Comparison of ENCODE assay signal across 11 cellular contexts in genomic region chr3:178203152-178203551, GRCh38.
DNase-seq lines count a peak whose midpoint lies in the region; ATAC-seq, FAIRE-seq and TF ChIP-seq lines count a peak whose summit lies in the region.
"Had no signal": no experiment of that assay in that cellular context is flagged by ENCODE, and none has a peak within 500 bp of the region (broad histone marks: within the 10 kb centered on the region; RNA-seq: fewer than 3 reads in every experiment).

No MANE protein-coding gene starts in this region.

- no peaks in the 10 kb centered on the region for H3K9me3 Mint-ChIP-seq in astrocyte (ENCODE audit: unreplicated experiment)
- H3K9me3 Mint-ChIP-seq: activated T-helper 17 cell treated with anti-CD3 and anti-CD28 coated beads, Interleukin-2, amount 50 U/mL, for 72 hours had no signal

- H3K9me3 ChIP-seq in IMR-90 (ENCODE audit: control insufficient read depth, insufficient read depth, low read length) = no peaks in the 10 kb centered on the region
- H3K9me3 ChIP-seq in astrocyte (ENCODE audit: insufficient read depth, low read depth, low read length) = no peaks in the 10 kb centered on the region
- no peaks in the 10 kb centered on the region for H3K9me3 ChIP-seq in skeletal muscle tissue (ENCODE audit: control insufficient read depth in 3 of 3, low read length in 3 of 3)

- peak overlapping the region; percentile 5; the same call in 1 of the 2 replicates for H2BK20ac ChIP-seq in IMR-90 (ENCODE audit: low read depth, low read length)

- no peak for FAIRE-seq in astrocyte (lab: Jason Lieb, UNC)
- FAIRE-seq: frontal cortex had no signal

- CTCF ChIA-PET in IMR-90 (lab: Yijun Ruan, JAX) = interaction anchor here (0.6 to 0.7 kb wide), 2 partner anchors 33 to 156 kb away, joined by 3 to 4 read pairs; no protein-coding TSS in a partner anchor

- H3K56ac ChIP-seq in IMR-90 (ENCODE audit: extremely low read depth, insufficient read depth, low read length) = no peak overlapping the region

- H2BK5ac ChIP-seq in IMR-90 (ENCODE audit: low read depth, low read length, poor library complexity, severe bottlenecking) = peak overlapping the region; percentile 36

- peak overlapping the region; percentile 2; the same call in 1 of the 2 replicates for H3K4ac ChIP-seq in IMR-90 (ENCODE audit: low read depth, low read length)

- H3K14ac ChIP-seq in IMR-90 (replicated peaks; ENCODE audit: low read depth, low read length) = no peak overlapping the region

- H2AFZ ChIP-seq in IMR-90 (replicated peaks; ENCODE audit: low read length, poor library complexity) (no peak overlapping the region), astrocyte (ENCODE audit: low read depth, low read length) (no peak overlapping the region)

- H3K4me2 ChIP-seq in IMR-90 (ENCODE audit: low read depth, low read length) (no peak overlapping the region; the same call in 1 of the 2 replicates), astrocyte (ENCODE audit: low read length) (no peak overlapping the region)

- no peak overlapping the region for H3K4me3 ChIP-seq in IMR-90 (ENCODE audit: insufficient read depth, low read depth, low read length)
- no peak overlapping the region for H3K4me3 ChIP-seq in astrocyte (ENCODE audit: insufficient read depth, low read depth, low read length)
- H3K4me3 ChIP-seq in skeletal muscle tissue (ENCODE audit: low read length in 3 of 3) = no peak overlapping the region
- H3K4me3 ChIP-seq: coronary artery had no signal

- peak overlapping the region in 1 of 2 experiments; percentile 58; a peak in 1 of 4 replicates for H4K8ac ChIP-seq in IMR-90 (ENCODE audit: low read depth in 2 of 2, low read length in 2 of 2)

- no CpG with 5 or more reads among the region's 2 CpGs for WGBS in IMR-90 (ENCODE audit: extremely low coverage in 2 of 2, insufficient read length in 1 of 2), 2 experiments

- H3K36me3 ChIP-seq in IMR-90 (ENCODE audit: control insufficient read depth, insufficient read depth, low read length) (no peaks in the 10 kb centered on the region), astrocyte (ENCODE audit: insufficient read depth, low read length) (no peaks in the 10 kb centered on the region), skeletal muscle tissue (ENCODE audit: control insufficient read depth in 3 of 3, insufficient read depth in 3 of 3, low read length in 3 of 3) (no peaks in the 10 kb centered on the region)

- H3K4me1 ChIP-seq in IMR-90 (ENCODE audit: control insufficient read depth, insufficient read depth, low read length) = peaks cover 8% of the 10 kb centered on the region; the same call in 1 of the 2 replicates
- H3K4me1 ChIP-seq in astrocyte (ENCODE audit: insufficient read depth, low read length) = peaks cover 6% of the 10 kb centered on the region
- peaks cover 0 to 4% (median 0%) of the 10 kb centered on the region in 3 donors for H3K4me1 ChIP-seq in skeletal muscle tissue (ENCODE audit: control insufficient read depth in 3 of 3, insufficient read depth in 3 of 3, low read length in 3 of 3)

- H4K5ac ChIP-seq in IMR-90 (ENCODE audit: low read depth, low read length) = peak overlapping the region; percentile 49; the same call in 1 of the 2 replicates

- no peaks in the 10 kb centered on the region for H3K79me2 ChIP-seq in astrocyte (ENCODE audit: insufficient read depth, low read length)

- no peak overlapping the region for H2BK15ac ChIP-seq in IMR-90 (ENCODE audit: low read depth, low read length)

- H3K9ac ChIP-seq in IMR-90 (ENCODE audit: low read depth, low read length) = no peak overlapping the region
- no peak overlapping the region for H3K9ac ChIP-seq in astrocyte (ENCODE audit: low read length)
- no peak overlapping the region for H3K9ac ChIP-seq in skeletal muscle tissue (ENCODE audit: low read depth in 1 of 3, low read length in 3 of 3)

- no peak for TF ChIP-seq CTCF in IMR-90 (conservative IDR thresholded peaks at IDR 0.05; ENCODE audit: low read depth, low read length)
- TF ChIP-seq CTCF in astrocyte (IDR thresholded peaks at IDR 0.05; ENCODE audit: insufficient read depth, low read depth, low read length) = no peak

- no TSS peak for BruUV-seq in IMR-90 (replicated peaks; lab: Mats Ljungman, UMichigan)

- H3K27ac ChIP-seq in IMR-90 (ENCODE audit: insufficient read depth, low read length) (no peak overlapping the region), astrocyte (ENCODE audit: low read depth, low read length) (no peak overlapping the region), skeletal muscle tissue (ENCODE audit: low read depth, low read length) (peak overlapping the region; percentile 39)
- H3K27ac ChIP-seq: coronary artery had no signal

- H3K36me3 Mint-ChIP-seq in astrocyte (ENCODE audit: low read depth, unreplicated experiment) = no peaks in the 10 kb centered on the region

- H3K27me3 ChIP-seq in IMR-90 (ENCODE audit: control insufficient read depth, insufficient read depth, low read length) (no peaks in the 10 kb centered on the region), astrocyte (ENCODE audit: insufficient read depth, low read length) (no peaks in the 10 kb centered on the region), skeletal muscle tissue (ENCODE audit: control insufficient read depth in 3 of 3, insufficient read depth in 3 of 3, low read length in 3 of 3) (no peaks in the 10 kb centered on the region)

- no peak for TF ChIP-seq RAD21 in IMR-90 (IDR thresholded peaks at IDR 0.05; ENCODE audit: low read length)

- H3K4me3 Mint-ChIP-seq in astrocyte (ENCODE audit: unreplicated experiment) = no peak overlapping the region
- H3K4me3 Mint-ChIP-seq: activated T-helper 17 cell treated with anti-CD3 and anti-CD28 coated beads, Interleukin-2, amount 50 U/mL, for 72 hours had no signal

- intact Hi-C loops in IMR-90 (cut with micrococcal nuclease) = no loop called here

- H2AK9ac ChIP-seq in IMR-90 (replicated peaks; ENCODE audit: low read depth, low read length, poor library complexity) = no peak overlapping the region

- no peaks in the 10 kb centered on the region for H3K9me1 ChIP-seq in IMR-90 (ENCODE audit: insufficient read depth, low read length)

- H4K20me1 ChIP-seq in IMR-90 (ENCODE audit: insufficient read depth, low read length) (no peaks in the 10 kb centered on the region), astrocyte (ENCODE audit: insufficient read depth, low read length) (no peaks in the 10 kb centered on the region)

- H2AK5ac ChIP-seq in IMR-90 (ENCODE audit: low read depth, low read length) = no peak overlapping the region

- H3K4me1 Mint-ChIP-seq in astrocyte (ENCODE audit: low read depth, unreplicated experiment) = peaks cover 15% of the 10 kb centered on the region
- H3K4me1 Mint-ChIP-seq: activated T-helper 17 cell treated with anti-CD3 and anti-CD28 coated beads, Interleukin-2, amount 50 U/mL, for 72 hours had no signal

- no peaks in the 10 kb centered on the region for H3K79me1 ChIP-seq in IMR-90 (ENCODE audit: low read depth in 1 of 2, low read length in 2 of 2)

- H4K91ac ChIP-seq in IMR-90 (ENCODE audit: insufficient read depth, low read depth, low read length) = 0 out of 2 replicates have a peak overlapping the region, but pooled peaks have one; percentile 28

- dilution Hi-C loops in IMR-90 (cut with HindIII; ENCODE audit: low sequenced_read_pairs, unreplicated experiment) = no loop called here

- no peak overlapping the region for H3K23ac ChIP-seq in IMR-90 (ENCODE audit: low read depth, low read length)

- ATAC-seq in IMR-90 (ENCODE audit: low read depth) (no peak), GM18517 (IDR thresholded peaks at IDR 0.05; ENCODE audit: unreplicated experiment) (no peak)
- ATAC-seq: activated T-helper 17 cell treated with anti-CD3 and anti-CD28 coated beads, Interleukin-2, amount 50 U/mL, for 72 hours had no signal

- POLR2A ChIA-PET in IMR-90 (lab: Charles Lee; ENCODE audit: unreplicated experiment) = no interaction called here

- H3K27ac Mint-ChIP-seq in astrocyte (ENCODE audit: unreplicated experiment) = no peak overlapping the region
- H3K27ac Mint-ChIP-seq: activated T-helper 17 cell treated with anti-CD3 and anti-CD28 coated beads, Interleukin-2, amount 50 U/mL, for 72 hours had no signal

- no peak for TF ChIP-seq POLR2A in IMR-90 (IDR thresholded peaks at IDR 0.05; ENCODE audit: low read depth, low read length)

- H2BK120ac ChIP-seq in IMR-90 (ENCODE audit: low read depth, low read length) = peak overlapping the region; percentile 38; the same call in 1 of the 2 replicates

- DNase-seq in IMR-90 = peak; percentile 52
- DNase-seq in astrocyte (ENCODE audit: low read depth) = peak; percentile 29
- DNase-seq in inferior parietal cortex (ENCODE audit: extremely low spot score) = peak; percentile 64
- DNase-seq in activated naive CD4-positive, alpha-beta T cell treated with Interleukin-2 at 50 U/mL for 16 hours = no peak
- no peak for DNase-seq in DMS 273 treated with DMSO at 0.1 percent for 48 hours (lab: John Stamatoyannopoulos, UW)
- no peak for DNase-seq in DMS 273 (lab: John Stamatoyannopoulos, UW; ENCODE audit: unreplicated experiment)

- H3K27me3 Mint-ChIP-seq in astrocyte (ENCODE audit: low read depth, unreplicated experiment) = peaks cover 2% of the 10 kb centered on the region
- H3K27me3 Mint-ChIP-seq: activated T-helper 17 cell treated with anti-CD3 and anti-CD28 coated beads, Interleukin-2, amount 50 U/mL, for 72 hours had no signal

- in situ Hi-C loops in IMR-90 (cut with MboI; ENCODE audit: low sequenced_read_pairs) = no loop called here

- H3K18ac ChIP-seq in IMR-90 (ENCODE audit: low read depth, low read length) = peak overlapping the region; percentile 96; the same call in 1 of the 2 replicates

TF ChIP-seq in IMR-90, 13 proteins besides CTCF, POLR2A, EP300 and RAD21 (continues in another document):
- TF ChIP-seq MAFK (IDR thresholded peaks at IDR 0.05; ENCODE audit: low read depth, low read length) = no peak
- TF ChIP-seq RFX5 (IDR thresholded peaks at IDR 0.05; ENCODE audit: low read depth, low read length) = no peak
- TF ChIP-seq, protein P1, sequence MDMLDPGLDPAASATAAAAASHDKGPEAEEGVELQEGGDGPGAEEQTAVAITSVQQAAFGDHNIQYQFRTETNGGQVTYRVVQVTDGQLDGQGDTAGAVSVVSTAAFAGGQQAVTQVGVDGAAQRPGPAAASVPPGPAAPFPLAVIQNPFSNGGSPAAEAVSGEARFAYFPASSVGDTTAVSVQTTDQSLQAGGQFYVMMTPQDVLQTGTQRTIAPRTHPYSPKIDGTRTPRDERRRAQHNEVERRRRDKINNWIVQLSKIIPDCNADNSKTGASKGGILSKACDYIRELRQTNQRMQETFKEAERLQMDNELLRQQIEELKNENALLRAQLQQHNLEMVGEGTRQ (IDR thresholded peaks at IDR 0.05; ENCODE audit: low read depth, low read length) = no peak
- no peak for TF ChIP-seq BHLHE40 (IDR thresholded peaks at IDR 0.05; ENCODE audit: low read depth, low read length)
- TF ChIP-seq FOS (IDR thresholded peaks at IDR 0.05; ENCODE audit: low read depth, low read length) = no peak

Comparison
In these comparisons a context has a peak if more than half of its experiments do, and no peak if none do; other contexts are left out.
1. DNase-seq: peak in IMR-90 (single experiment), astrocyte (single experiment) and inferior parietal cortex (single experiment); none in activated naive CD4-positive, alpha-beta T cell treated with Interleukin-2 at 50 U/mL for 16 hours (single experiment), DMS 273 treated with DMSO at 0.1 percent for 48 hours (single experiment) and DMS 273 (single experiment).